ENCODE assay signal across 8 cellular contexts in the genomic region with DNA sequence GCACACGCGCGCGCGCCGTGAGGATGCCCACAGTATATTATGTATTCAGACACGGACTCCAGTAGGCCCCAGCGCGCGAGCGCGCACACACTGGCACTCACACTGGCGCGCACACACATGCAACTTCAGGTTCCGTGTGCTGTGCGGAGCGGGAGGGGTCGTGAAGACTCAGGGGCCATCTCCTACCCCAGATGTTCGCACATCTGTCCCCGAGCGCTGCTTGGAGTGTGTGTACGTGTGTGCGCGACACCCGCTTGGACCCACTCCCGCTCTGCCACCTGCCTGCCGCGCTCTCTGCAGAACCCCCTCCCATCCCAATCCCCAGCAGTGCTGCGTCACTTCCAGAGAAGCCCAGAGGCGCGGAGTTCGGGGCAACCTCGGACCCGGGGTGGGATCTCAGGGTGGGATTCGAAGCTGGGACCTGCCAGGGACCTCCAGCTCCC. TPM values are rescaled to one million over a fixed set of nuclear protein-coding genes. Genes with fewer than 3 reads are reported as not detected.
DNase-seq lines count a peak whose midpoint lies in the region; ATAC-seq and TF ChIP-seq lines count a peak whose summit lies in the region.

No MANE protein-coding gene starts in this region.

- H3K9me3 Mint-ChIP-seq in progenitor cell of endocrine pancreas (ENCODE audit: low read depth): no peaks in the 10 kb centered on the region

- peak overlapping the region; percentile 78 for H3K4me3 Mint-ChIP-seq in progenitor cell of endocrine pancreas (ENCODE audit: low read depth)

- no peaks in the 10 kb centered on the region for H3K9me3 ChIP-seq in SK-N-MC (ENCODE audit: low read depth, low read length)

- peak overlapping the region; percentile 56 for H3K27ac Mint-ChIP-seq in progenitor cell of endocrine pancreas

- H3K4me3 ChIP-seq in SK-N-MC: peak overlapping the region; percentile 69; the same call in 1 of the 2 replicates

- no peak overlapping the region for H3K9ac ChIP-seq in SK-N-MC (ENCODE audit: insufficient read length)

- TF ChIP-seq CTCF in progenitor cell of endocrine pancreas (IDR thresholded peaks at IDR 0.05; ENCODE audit: unreplicated experiment): no peak

- H3K36me3 Mint-ChIP-seq in progenitor cell of endocrine pancreas (ENCODE audit: insufficient read depth): no peaks in the 10 kb centered on the region

- peaks cover 25% of the 10 kb centered on the region for H3K4me1 Mint-ChIP-seq in progenitor cell of endocrine pancreas (ENCODE audit: low read depth)

- ATAC-seq in HG03457 (IDR thresholded peaks at IDR 0.05; ENCODE audit: unreplicated experiment) (no peak), HG03469 (IDR thresholded peaks at IDR 0.05; ENCODE audit: unreplicated experiment) (no peak)

- peaks cover 81% of the 10 kb centered on the region for H3K27me3 Mint-ChIP-seq in progenitor cell of endocrine pancreas

- H3K36me3 ChIP-seq in SK-N-MC (ENCODE audit: insufficient read depth, low read length): no peaks in the 10 kb centered on the region

- DNase-seq in ELF-1 (ENCODE audit: low read depth, low spot score) (peak; percentile 64), SK-N-MC (ENCODE audit: low read depth, low spot score) (no peak), foreskin melanocyte (peak; percentile 41), progenitor cell of endocrine pancreas (ENCODE audit: low spot score, unreplicated experiment) (no peak), NCI-H526 treated with DMSO at 0.1 percent for 48 hours (lab: John Stamatoyannopoulos, UW) (no peak), LoVo (ENCODE audit: low spot score) (no peak)

- H3K27ac ChIP-seq in SK-N-MC: no peak overlapping the region

RNA-seq across cellular contexts. Expression of gene NRP2, which starts 2.6 kb away (rescaled TPM):
- 6.3 and 14.3 TPM in 2 replicates for total RNA-seq in progenitor cell of endocrine pancreas

Comparison
In these comparisons a context has a peak if more than half of its experiments do, and no peak if none do; other contexts are left out.
1. DNase-seq: peak in ELF-1 (single experiment) and foreskin melanocyte (single experiment); none in SK-N-MC (single experiment), progenitor cell of endocrine pancreas (single experiment), NCI-H526 treated with DMSO at 0.1 percent for 48 hours (single experiment) and LoVo (single experiment).